Comparison of ENCODE assay signal across 1 cellular context in genomic region chr19:45506991-45507863, GRCh38.
A peak's percentile ranks its signal among the peaks of the same experiment; 100 is the strongest.
TF ChIP-seq lines count a peak whose summit lies in the region.

VASP (plus strand) TSS chr19:45507479; CDS start chr19:45507772, 293 bp downstream.

TF ChIP-seq in K562, 482 proteins besides CTCF, POLR2A, EP300 and RAD21 (continued from another document and continues in another):
- TF ChIP-seq, protein P1, sequence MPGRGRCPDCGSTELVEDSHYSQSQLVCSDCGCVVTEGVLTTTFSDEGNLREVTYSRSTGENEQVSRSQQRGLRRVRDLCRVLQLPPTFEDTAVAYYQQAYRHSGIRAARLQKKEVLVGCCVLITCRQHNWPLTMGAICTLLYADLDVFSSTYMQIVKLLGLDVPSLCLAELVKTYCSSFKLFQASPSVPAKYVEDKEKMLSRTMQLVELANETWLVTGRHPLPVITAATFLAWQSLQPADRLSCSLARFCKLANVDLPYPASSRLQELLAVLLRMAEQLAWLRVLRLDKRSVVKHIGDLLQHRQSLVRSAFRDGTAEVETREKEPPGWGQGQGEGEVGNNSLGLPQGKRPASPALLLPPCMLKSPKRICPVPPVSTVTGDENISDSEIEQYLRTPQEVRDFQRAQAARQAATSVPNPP (IDR thresholded peaks at IDR 0.05; ENCODE audit: borderline replicate concordance, insufficient read depth, insufficient read length): no peak
- TF ChIP-seq MXI1 (IDR thresholded peaks at IDR 0.05; ENCODE audit: low read depth, low read length): 0 out of 2 replicates have a peak, but pooled peaks have one; percentile 22
- TF ChIP-seq, protein P2, sequence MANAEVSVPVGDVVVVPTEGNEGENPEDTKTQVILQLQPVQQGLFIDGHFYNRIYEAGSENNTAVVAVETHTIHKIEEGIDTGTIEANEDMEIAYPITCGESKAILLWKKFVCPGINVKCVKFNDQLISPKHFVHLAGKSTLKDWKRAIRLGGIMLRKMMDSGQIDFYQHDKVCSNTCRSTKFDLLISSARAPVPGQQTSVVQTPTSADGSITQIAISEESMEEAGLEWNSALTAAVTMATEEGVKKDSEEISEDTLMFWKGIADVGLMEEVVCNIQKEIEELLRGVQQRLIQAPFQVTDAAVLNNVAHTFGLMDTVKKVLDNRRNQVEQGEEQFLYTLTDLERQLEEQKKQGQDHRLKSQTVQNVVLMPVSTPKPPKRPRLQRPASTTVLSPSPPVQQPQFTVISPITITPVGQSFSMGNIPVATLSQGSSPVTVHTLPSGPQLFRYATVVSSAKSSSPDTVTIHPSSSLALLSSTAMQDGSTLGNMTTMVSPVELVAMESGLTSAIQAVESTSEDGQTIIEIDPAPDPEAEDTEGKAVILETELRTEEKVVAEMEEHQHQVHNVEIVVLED (CRISPR knock-in tag; IDR thresholded peaks at IDR 0.05): no peak; the same call in 1 of the 2 replicates
- no peak for TF ChIP-seq ZNF324 (CRISPR knock-in tag; IDR thresholded peaks at IDR 0.05)
- TF ChIP-seq BRCA1 (IDR thresholded peaks at IDR 0.05): no peak
- TF ChIP-seq BRCA1 (CRISPR knock-in tag; IDR thresholded peaks at IDR 0.05): no peak
- no peak; the same call in 1 of the 2 replicates for TF ChIP-seq NR2C2 (CRISPR knock-in tag; IDR thresholded peaks at IDR 0.05)
- TF ChIP-seq NR2C2 (tag; IDR thresholded peaks at IDR 0.05): no peak; the same call in 1 of the 2 replicates
- TF ChIP-seq, protein P3, sequence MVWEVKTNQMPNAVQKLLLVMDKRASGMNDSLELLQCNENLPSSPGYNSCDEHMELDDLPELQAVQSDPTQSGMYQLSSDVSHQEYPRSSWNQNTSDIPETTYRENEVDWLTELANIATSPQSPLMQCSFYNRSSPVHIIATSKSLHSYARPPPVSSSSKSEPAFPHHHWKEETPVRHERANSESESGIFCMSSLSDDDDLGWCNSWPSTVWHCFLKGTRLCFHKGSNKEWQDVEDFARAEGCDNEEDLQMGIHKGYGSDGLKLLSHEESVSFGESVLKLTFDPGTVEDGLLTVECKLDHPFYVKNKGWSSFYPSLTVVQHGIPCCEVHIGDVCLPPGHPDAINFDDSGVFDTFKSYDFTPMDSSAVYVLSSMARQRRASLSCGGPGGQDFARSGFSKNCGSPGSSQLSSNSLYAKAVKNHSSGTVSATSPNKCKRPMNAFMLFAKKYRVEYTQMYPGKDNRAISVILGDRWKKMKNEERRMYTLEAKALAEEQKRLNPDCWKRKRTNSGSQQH (CRISPR knock-in tag; IDR thresholded peaks at IDR 0.05): no peak
- TF ChIP-seq CTCFL (IDR thresholded peaks at IDR 0.05; ENCODE audit: borderline replicate concordance, insufficient read depth, low read depth, low read length, poor library complexity, severe bottlenecking): no peak
- TF ChIP-seq ZNF830 (CRISPR knock-in tag; IDR thresholded peaks at IDR 0.05): 0 out of 2 replicates have a peak, but pooled peaks have one; percentile 76
- no peak for TF ChIP-seq RBM17 (IDR thresholded peaks at IDR 0.05; ENCODE audit: borderline replicate concordance, low read depth, low read length)
- TF ChIP-seq SIX5 (IDR thresholded peaks at IDR 0.05; ENCODE audit: borderline replicate concordance in 1 of 2, insufficient read depth in 1 of 2, low read depth in 1 of 2, low read length in 2 of 2): no peak
- no peak for TF ChIP-seq ZNF644 (tag; IDR thresholded peaks at IDR 0.05; ENCODE audit: low read depth)
- TF ChIP-seq ZNF696 (CRISPR knock-in tag; conservative IDR thresholded peaks at IDR 0.05): no peak
- no peak for TF ChIP-seq HDAC8 (tag; IDR thresholded peaks at IDR 0.05)
- TF ChIP-seq RB1 (IDR thresholded peaks at IDR 0.05; ENCODE audit: low read depth): peak; percentile 41
- no peak for TF ChIP-seq ETS2 (tag; IDR thresholded peaks at IDR 0.05; ENCODE audit: borderline replicate concordance, poor library complexity, severe bottlenecking)
- TF ChIP-seq U2AF1 (optimal IDR thresholded peaks at IDR 0.05; ENCODE audit: low read depth, low read length): no peak
- TF ChIP-seq ZNF408 (CRISPR knock-in tag; IDR thresholded peaks at IDR 0.05; ENCODE audit: low read depth): no peak
- TF ChIP-seq BRD4 (IDR thresholded peaks at IDR 0.05): peak; percentile 61; the same call in 1 of the 2 replicates
- no peak for TF ChIP-seq NR0B1 (IDR thresholded peaks at IDR 0.05; ENCODE audit: partially characterized antibody)
- TF ChIP-seq ZNF511 (CRISPR knock-in tag; IDR thresholded peaks at IDR 0.05): no peak
- TF ChIP-seq RCOR1 (IDR thresholded peaks at IDR 0.05; ENCODE audit: borderline replicate concordance in 1 of 2, low read depth in 2 of 2, low read length in 2 of 2): no peak; a peak in 1 of 4 replicates
- TF ChIP-seq, protein P4, sequence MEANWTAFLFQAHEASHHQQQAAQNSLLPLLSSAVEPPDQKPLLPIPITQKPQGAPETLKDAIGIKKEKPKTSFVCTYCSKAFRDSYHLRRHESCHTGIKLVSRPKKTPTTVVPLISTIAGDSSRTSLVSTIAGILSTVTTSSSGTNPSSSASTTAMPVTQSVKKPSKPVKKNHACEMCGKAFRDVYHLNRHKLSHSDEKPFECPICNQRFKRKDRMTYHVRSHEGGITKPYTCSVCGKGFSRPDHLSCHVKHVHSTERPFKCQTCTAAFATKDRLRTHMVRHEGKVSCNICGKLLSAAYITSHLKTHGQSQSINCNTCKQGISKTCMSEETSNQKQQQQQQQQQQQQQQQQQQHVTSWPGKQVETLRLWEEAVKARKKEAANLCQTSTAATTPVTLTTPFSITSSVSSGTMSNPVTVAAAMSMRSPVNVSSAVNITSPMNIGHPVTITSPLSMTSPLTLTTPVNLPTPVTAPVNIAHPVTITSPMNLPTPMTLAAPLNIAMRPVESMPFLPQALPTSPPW (CRISPR knock-in tag; IDR thresholded peaks at IDR 0.05): peak; percentile 77
- no peak for TF ChIP-seq ZNF398 (CRISPR knock-in tag; IDR thresholded peaks at IDR 0.05)
- TF ChIP-seq HDAC6 (IDR thresholded peaks at IDR 0.05; ENCODE audit: low read depth, low read length): no peak
- no peak for TF ChIP-seq NCOA2 (IDR thresholded peaks at IDR 0.05; ENCODE audit: partially characterized antibody in 2 of 2)
- no peak for TF ChIP-seq ZNF407 (IDR thresholded peaks at IDR 0.05; ENCODE audit: low read depth)
- peak; percentile 65 to 76 for TF ChIP-seq AFF1 (IDR thresholded peaks at IDR 0.05; ENCODE audit: low read depth in 1 of 2, partially characterized antibody in 2 of 2)
